Comparison of ENCODE assay signal across 22 cellular contexts in genomic region chr13:41976491-41976890, GRCh38.
"Had no signal": no experiment of that assay in that cellular context is flagged by ENCODE, and none has a peak within 500 bp of the region (broad histone marks: within the 10 kb centered on the region; RNA-seq: fewer than 3 reads in every experiment).

No MANE protein-coding gene starts in this region.

- DNase-seq: activated CD4-positive, alpha-beta T cell treated with anti-CD3 and anti-CD28 coated beads for 1 hour; activated CD4-positive, alpha-beta T cell treated with anti-CD3 and anti-CD28 coated beads, Interleukin-2, amount 10 ng/mL, durations not matched to agents 24 days and 14 days; activated CD4-positive, alpha-beta T cell treated with anti-CD3 and anti-CD28 coated beads, Interleukin-2, amount 50 U/mL, for 48 hours; activated CD8-positive, alpha-beta memory T cell treated with anti-CD3 and anti-CD28 coated beads, Interleukin-2, amount 10 ng/mL, durations not matched to agents 7 days and 5 days; activated effector memory CD4-positive, alpha-beta T cell treated with Interleukin-2 at 50 U/mL for 16 hours; activated naive CD4-positive, alpha-beta T cell; activated T-cell treated with anti-CD3 and anti-CD28 coated beads, Interleukin-2, amount 50 U/mL, for 24 hours; aorta; caudate nucleus; MG63; NCI-H1105 treated with DMSO at 0.1 percent for 48 hours; NCI-H146; NCI-H187 treated with DMSO at 0.1 percent for 48 hours; NCI-H2081 treated with DMSO at 0.1 percent for 48 hours; NCI-H446; NCI-H524; Peyer's patch; Right ventricle myocardium superior; SW 1271 had no signal

- H3K27me3 ChIP-seq: breast epithelium, MG63, Peyer's patch, SJSA1 had no signal

- H3K4me3 ChIP-seq: breast epithelium, MG63, Peyer's patch, SJSA1 had no signal

- H3K4me1 ChIP-seq: breast epithelium, Peyer's patch, SJSA1 had no signal

- H3K27ac ChIP-seq: breast epithelium, Peyer's patch, RWPE1, SJSA1 had no signal

- H3K9me3 ChIP-seq: breast epithelium, MG63, Peyer's patch, SJSA1 had no signal

- H3K36me3 ChIP-seq: MG63, Peyer's patch, SJSA1 had no signal
